In the genomic region with DNA sequence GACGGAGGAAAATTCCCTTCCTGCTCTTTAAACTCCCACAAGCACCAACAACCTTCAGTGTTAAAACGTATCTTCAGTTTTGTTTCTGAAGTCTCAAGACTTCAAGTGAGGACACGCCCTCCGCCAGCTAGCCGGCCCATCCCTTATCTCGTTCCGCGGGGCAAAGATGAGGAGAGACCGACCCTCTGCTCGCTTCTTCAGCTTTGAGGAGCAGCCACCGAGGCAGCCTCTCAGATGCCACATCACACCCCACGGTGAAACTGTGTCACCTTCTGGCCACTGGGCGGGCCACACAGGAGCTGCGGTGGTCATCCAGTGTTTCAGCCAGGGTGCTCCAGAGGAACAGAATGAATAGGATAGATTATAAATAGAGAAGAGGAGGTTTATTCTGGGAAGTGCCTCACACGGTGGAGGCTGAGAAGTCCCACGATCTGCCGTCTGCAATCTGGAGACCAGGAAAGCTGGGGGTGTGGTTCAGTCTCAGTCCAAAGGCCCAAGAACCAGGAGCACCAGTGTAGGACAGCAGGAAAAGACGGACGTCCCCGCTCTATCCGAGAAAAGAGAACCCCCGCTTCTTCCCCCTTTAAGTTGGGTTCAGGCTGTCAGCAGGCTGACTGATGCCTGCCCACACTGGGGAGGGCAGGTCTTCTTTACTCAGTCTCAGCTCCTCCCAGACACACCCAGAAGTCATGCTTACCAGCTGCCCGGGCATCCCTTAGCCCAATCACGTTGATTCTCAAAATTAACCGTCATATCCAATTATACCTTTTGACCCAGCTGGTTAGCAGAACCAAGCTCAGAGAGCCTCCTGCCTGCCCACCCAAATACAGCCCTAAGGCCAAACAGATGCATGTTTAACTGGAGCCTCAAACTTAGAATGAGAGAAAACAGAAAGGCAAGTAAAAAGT, we compare ENCODE assay signal across 2 cellular contexts.
TF ChIP-seq lines count a peak whose summit lies in the region.

No MANE protein-coding gene starts in this region.

TF ChIP-seq in HepG2, 621 proteins besides CTCF, POLR2A, EP300 and RAD21:
- TF ChIP-seq ZMYM2 (CRISPR knock-in tag; IDR thresholded peaks at IDR 0.05) (no peak), KLF15 (CRISPR knock-in tag; IDR thresholded peaks at IDR 0.05; ENCODE audit: borderline replicate concordance) (no peak), TCF7 (IDR thresholded peaks at IDR 0.05; ENCODE audit: low read depth) (no peak), NPAS2 (CRISPR knock-in tag; IDR thresholded peaks at IDR 0.05; ENCODE audit: borderline replicate concordance) (no peak), NCOA2 (CRISPR knock-in tag; IDR thresholded peaks at IDR 0.05) (no peak), PREB (CRISPR knock-in tag; IDR thresholded peaks at IDR 0.05) (no peak), CBX2 (IDR thresholded peaks at IDR 0.05; ENCODE audit: low read depth, low read length) (no peak), CBX2 (CRISPR knock-in tag; IDR thresholded peaks at IDR 0.05; ENCODE audit: low read depth) (no peak), ZNF780A (CRISPR knock-in tag; IDR thresholded peaks at IDR 0.05) (no peak), ZFP36L2 (CRISPR knock-in tag; IDR thresholded peaks at IDR 0.05) (no peak), FOXJ3 (CRISPR knock-in tag; IDR thresholded peaks at IDR 0.05; ENCODE audit: borderline replicate concordance) (no peak), KAT8 (CRISPR knock-in tag; IDR thresholded peaks at IDR 0.05) (no peak), FOXK2 (IDR thresholded peaks at IDR 0.05) (no peak), ZNF841 (CRISPR knock-in tag; IDR thresholded peaks at IDR 0.05; ENCODE audit: borderline replicate concordance) (no peak), ZNF713 (CRISPR knock-in tag; IDR thresholded peaks at IDR 0.05) (no peak), SUZ12 (IDR thresholded peaks at IDR 0.05; ENCODE audit: low read depth, low read length) (no peak), CENPBD1 (CRISPR knock-in tag; IDR thresholded peaks at IDR 0.05; ENCODE audit: borderline replicate concordance, low read depth) (no peak)

TF ChIP-seq in WTC11, 78 proteins besides CTCF, POLR2A, EP300 and RAD21:
- TF ChIP-seq ZNF317 (CRISPR knock-in tag; IDR thresholded peaks at IDR 0.05; ENCODE audit: borderline replicate concordance, low read depth) (no peak), JUN (CRISPR knock-in tag; IDR thresholded peaks at IDR 0.05) (no peak), NFATC4 (CRISPR knock-in tag; IDR thresholded peaks at IDR 0.05) (no peak), ATF3 (CRISPR knock-in tag; conservative IDR thresholded peaks at IDR 0.05) (no peak)
